ENCODE assay signal across 8 cellular contexts in the genomic region with DNA sequence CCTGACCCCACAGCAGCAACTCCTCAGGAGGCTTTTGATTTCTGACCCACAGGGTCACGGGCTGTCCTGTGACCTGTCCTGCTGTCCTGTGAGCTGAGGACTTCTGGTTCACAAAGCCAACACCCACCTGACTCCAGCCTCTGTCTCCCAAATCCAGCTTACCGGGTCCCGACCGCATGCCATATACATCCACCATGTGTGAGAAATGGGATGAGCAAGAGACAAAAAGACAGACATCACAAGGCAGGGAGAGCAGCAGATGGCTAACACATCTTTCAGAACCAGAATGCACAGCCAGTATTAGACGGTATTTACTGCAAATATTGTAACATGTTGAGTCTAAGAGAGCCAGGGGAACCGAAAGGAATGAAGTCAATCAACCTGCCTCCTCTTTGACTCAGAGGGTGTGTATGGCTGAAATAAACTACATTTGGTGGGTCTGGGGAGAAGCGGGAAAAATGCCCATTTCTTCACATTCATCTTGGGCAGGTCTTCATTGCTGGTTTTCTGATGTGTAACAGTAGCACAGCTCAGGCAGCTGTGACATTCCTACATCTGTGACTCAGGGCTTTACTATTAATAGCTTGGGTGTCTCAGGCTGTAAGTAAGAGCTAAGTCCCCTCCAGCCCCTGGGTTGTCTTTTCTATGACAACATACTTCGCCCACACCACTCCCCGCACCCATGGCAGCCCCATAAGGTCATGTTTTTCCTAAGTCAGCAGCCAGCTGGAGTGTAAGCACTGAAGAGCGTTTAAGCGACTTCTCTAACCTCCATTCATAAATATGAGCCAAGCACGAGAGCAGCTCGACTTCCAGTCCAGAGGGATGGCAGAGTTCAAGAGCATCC. TPM values are rescaled to one million over a fixed set of nuclear protein-coding genes. Genes with fewer than 3 reads are reported as not detected.
DNase-seq lines count a peak whose midpoint lies in the region; ATAC-seq, FAIRE-seq and TF ChIP-seq lines count a peak whose summit lies in the region.

No MANE protein-coding gene starts in this region.

- H3K9me3 ChIP-seq in BE2C = no peaks in the 10 kb centered on the region

- no peaks in the 10 kb centered on the region for H3K27me3 ChIP-seq in BE2C

- TF ChIP-seq CTCF in astrocyte of the spinal cord (IDR thresholded peaks at IDR 0.05; ENCODE audit: low read depth, low read length) = no peak
- no peak for TF ChIP-seq CTCF in BE2C (IDR thresholded peaks at IDR 0.05; ENCODE audit: low read depth, low read length)

- H3K4me3 ChIP-seq in astrocyte of the spinal cord (ENCODE audit: low read depth, low read length) (no peak overlapping the region), BE2C (ENCODE audit: low read depth, low read length) (no peak overlapping the region)

- in situ Hi-C loops in astrocyte of the spinal cord (cut with HindIII; ENCODE audit: low sequenced_read_pairs) = no loop called here

- peak; percentile 97 for FAIRE-seq in islet of Langerhans (lab: Jason Lieb, UNC)

- H3K36me3 ChIP-seq in BE2C = no peaks in the 10 kb centered on the region; the same call in 1 of the 2 replicates

- H3K4me1 ChIP-seq in BE2C = peaks cover 16% of the 10 kb centered on the region

- DNase-seq in DMS153 (lab: John Stamatoyannopoulos, UW) (peak; percentile 36), astrocyte of the spinal cord (ENCODE audit: low read depth, low spot score) (peak; percentile 88), stromal cell of bone marrow (ENCODE audit: low read depth) (peak; percentile 68), NCI-H345 (lab: John Stamatoyannopoulos, UW) (no peak), BE2C (no peak)

- ATAC-seq in HG03045 (IDR thresholded peaks at IDR 0.05; ENCODE audit: unreplicated experiment) (peak; percentile 45), GM19328 (IDR thresholded peaks at IDR 0.05; ENCODE audit: unreplicated experiment) (no peak)

RNA-seq across cellular contexts. Expression of a gene that starts 25.0 kb away (rescaled TPM):
- polyA plus RNA-seq in BE2C (2012; ENCODE audit: insufficient read depth, insufficient read length, low read depth) = 44.0 TPM

Comparison
In these comparisons a context has a peak if more than half of its experiments do, and no peak if none do; other contexts are left out.
1. DNase-seq: peak in DMS153 (single experiment), astrocyte of the spinal cord (single experiment) and stromal cell of bone marrow (single experiment); none in NCI-H345 (single experiment) and BE2C (single experiment).